ENCODE assay signal across 21 cellular contexts in genomic region chr6:135867332-135867731, GRCh38.
"Had no signal": no experiment of that assay in that cellular context is flagged by ENCODE, and none has a peak within 500 bp of the region (broad histone marks: within the 10 kb centered on the region; RNA-seq: fewer than 3 reads in every experiment).

No MANE protein-coding gene starts in this region.

- H3K27ac ChIP-seq: body of pancreas, colonic mucosa, dorsolateral prefrontal cortex, lower lobe of right lung, spleen, suprapubic skin, tibial nerve had no signal

- H3K4me3 ChIP-seq: body of pancreas, colonic mucosa, dorsolateral prefrontal cortex, lower lobe of right lung, spleen, suprapubic skin, tibial nerve had no signal

- H3K4me1 ChIP-seq: body of pancreas, colonic mucosa, lower lobe of right lung, spleen, suprapubic skin had no signal

- H3K36me3 ChIP-seq: colonic mucosa, lower lobe of right lung, spleen, suprapubic skin, tibial nerve had no signal

- H3K9me3 ChIP-seq: body of pancreas, colonic mucosa, lower lobe of right lung, suprapubic skin had no signal

- ATAC-seq: body of pancreas; lower lobe of right lung; natural killer cell treated with Interleukin-12 subunit alpha and Interleukin-12 subunit beta and Interleukin-15 and Interleukin-18, amount 100 ng/mL, for 72 hours had no signal

- H3K27me3 ChIP-seq: body of pancreas, colonic mucosa, dorsolateral prefrontal cortex, spleen, suprapubic skin, tibial nerve had no signal

- FAIRE-seq: keratinocyte had no signal

- DNase-seq: activated CD4-positive, alpha-beta T cell treated with anti-CD3 and anti-CD28 coated beads for 4 hours; activated CD4-positive, alpha-beta T cell treated with anti-CD3 and anti-CD28 coated beads, Interleukin-2, amount 50 U/mL, for 4 hours; activated effector memory CD4-positive, alpha-beta T cell treated with Interleukin-2 at 50 U/mL for 16 hours; activated naive CD4-positive, alpha-beta T cell treated with Interleukin-2 at 50 U/mL for 16 hours; activated T-cell treated with anti-CD3 and anti-CD28 coated beads for 4 hours; aorta; body of pancreas; cerebellar nuclear complex; colonic mucosa; dorsolateral prefrontal cortex; effector memory CD4-positive, alpha-beta T cell; lower lobe of right lung; mesenchymal stem cell; posterior cingulate gyrus; spleen; stimulated activated naive CD4-positive, alpha-beta T cell; T-helper 1 cell had no signal
